In genomic region chr6:33212857-33213165, GRCh38 we compare ENCODE assay signal across 9 cellular contexts. TPM values are rescaled to one million over a fixed set of nuclear protein-coding genes. Genes with fewer than 3 reads are reported as not detected.
DNase-seq lines count a peak whose midpoint lies in the region; ATAC-seq and TF ChIP-seq lines count a peak whose summit lies in the region.
"Had no signal": no experiment of that assay in that cellular context is flagged by ENCODE, and none has a peak within 500 bp of the region (broad histone marks: within the 10 kb centered on the region; RNA-seq: fewer than 3 reads in every experiment).

No MANE protein-coding gene starts in this region.

- H3K4me3 ChIP-seq in BLaER1 treated with 17β-estradiol and CSF1 and Interleukin-3, amounts not matched to agents 10 nM and 100 nM: peak overlapping the region; percentile 46 to 69 (median 58)
- H3K4me3 ChIP-seq in OCI-LY3 (ENCODE audit: low read length) (peak overlapping the region; percentile 75), epithelial cell of proximal tubule (ENCODE audit: low read depth, low read length) (peak overlapping the region; percentile 54), osteoblast (ENCODE audit: insufficient read depth, low read length) (peak overlapping the region; percentile 76)

- H2AFZ ChIP-seq in OCI-LY3 (ENCODE audit: low read depth, low read length) (no peak overlapping the region), osteoblast (ENCODE audit: low read length) (no peak overlapping the region)

- H3K9me3 ChIP-seq in BLaER1 treated with 17β-estradiol and CSF1 and Interleukin-3, amounts not matched to agents 10 nM and 100 nM (replicated peaks in 1 of 11): no peaks in the 10 kb centered on the region
- H3K9me3 ChIP-seq in OCI-LY3 (ENCODE audit: insufficient read depth, low read length) (no peaks in the 10 kb centered on the region), osteoblast (ENCODE audit: low read depth, low read length) (no peaks in the 10 kb centered on the region)

- ATAC-seq in GM19328 (IDR thresholded peaks at IDR 0.05; ENCODE audit: unreplicated experiment): no peak
- no peak for ATAC-seq in esophagus mucosa
- no peak for ATAC-seq in GM21528 (IDR thresholded peaks at IDR 0.05; ENCODE audit: low FRiP score, unreplicated experiment)
- no peak for ATAC-seq in HG03108 (IDR thresholded peaks at IDR 0.05; ENCODE audit: unreplicated experiment)

- peak overlapping the region; percentile 54 to 80 (median 65); a peak in 21 of 22 replicates for H3K9ac ChIP-seq in BLaER1 treated with 17β-estradiol and CSF1 and Interleukin-3, amounts not matched to agents 10 nM and 100 nM
- peak overlapping the region; percentile 53; the same call in 1 of the 2 replicates for H3K9ac ChIP-seq in OCI-LY3 (ENCODE audit: low read length)

- H3K36me3 ChIP-seq in BLaER1 treated with 17β-estradiol and CSF1 and Interleukin-3, amounts not matched to agents 10 nM and 100 nM: peaks cover 10 to 29% (median 19%) of the 10 kb centered on the region in 11 experiments; a peak in 17 of 22 replicates
- peaks cover 3% of the 10 kb centered on the region for H3K36me3 ChIP-seq in OCI-LY3 (replicated peaks; ENCODE audit: low read depth, low read length)
- peaks cover 13% of the 10 kb centered on the region for H3K36me3 ChIP-seq in osteoblast (ENCODE audit: insufficient read depth, low read length)

- peaks cover 0 to 15% (median 0%) of the 10 kb centered on the region in 11 experiments; a peak in 2 of 22 replicates for H4K20me1 ChIP-seq in BLaER1 treated with 17β-estradiol and CSF1 and Interleukin-3, amounts not matched to agents 10 nM and 100 nM
- no peaks in the 10 kb centered on the region; the same call in 1 of the 2 replicates for H4K20me1 ChIP-seq in OCI-LY3 (ENCODE audit: insufficient read depth, low read length)
- H4K20me1 ChIP-seq in osteoblast (ENCODE audit: insufficient read depth, low read length): no peaks in the 10 kb centered on the region

- DNase-seq in epithelial cell of proximal tubule (ENCODE audit: low read depth) (no peak), osteoblast (ENCODE audit: insufficient read length, low spot score, missing footprints) (peak; percentile 91)
- DNase-seq: stimulated activated CD4-positive, alpha-beta T cell treated with anti-CD3 and anti-CD28 coated beads, Interleukin-4, amount 100 ng/mL, for 24 hours had no signal

- H3K27ac ChIP-seq in BLaER1 treated with 17β-estradiol and CSF1 and Interleukin-3, amounts not matched to agents 10 nM and 100 nM: peak overlapping the region in 3 of 11 experiments; percentile 14 to 30 (median 14); a peak in 3 of 22 replicates
- H3K27ac ChIP-seq in OCI-LY3 (ENCODE audit: low read length) (no peak overlapping the region), osteoblast (ENCODE audit: low read depth, low read length) (peak overlapping the region; percentile 18)

- H3K4me2 ChIP-seq in BLaER1 treated with 17β-estradiol and CSF1 and Interleukin-3, amounts not matched to agents 10 nM and 100 nM: peak overlapping the region; percentile 88 to 100 (median 98)
- H3K4me2 ChIP-seq in OCI-LY3 (ENCODE audit: low read length) (peak overlapping the region; percentile 86), osteoblast (ENCODE audit: insufficient read depth, low read length) (peak overlapping the region; percentile 82)

- no peak for TF ChIP-seq CTCF in OCI-LY3 (IDR thresholded peaks at IDR 0.05; ENCODE audit: low read depth, low read length)
- TF ChIP-seq CTCF in epithelial cell of proximal tubule (conservative IDR thresholded peaks at IDR 0.05; ENCODE audit: low read depth, low read length): no peak
- no peak for TF ChIP-seq CTCF in osteoblast (IDR thresholded peaks at IDR 0.05; ENCODE audit: extremely low read depth, low read depth, low read length)

- H3K27me3 ChIP-seq in BLaER1 treated with 17β-estradiol and CSF1 and Interleukin-3, amounts not matched to agents 10 nM and 100 nM: peaks cover 23 to 44% (median 38%) of the 10 kb centered on the region in 11 experiments
- H3K27me3 ChIP-seq in OCI-LY3 (ENCODE audit: low read depth, low read length): 0 out of 2 replicates have a peak, but pooled peaks cover 4% of the 10 kb centered on the region
- H3K27me3 ChIP-seq in osteoblast (ENCODE audit: insufficient read depth, low read length): no peaks in the 10 kb centered on the region

- H3K79me2 ChIP-seq in OCI-LY3 (ENCODE audit: low read length): no peaks in the 10 kb centered on the region
- H3K79me2 ChIP-seq in osteoblast (ENCODE audit: insufficient read depth, low read length): peaks cover 5% of the 10 kb centered on the region

- peaks cover 26 to 39% (median 33%) of the 10 kb centered on the region in 10 experiments for H3K4me1 ChIP-seq in BLaER1 treated with 17β-estradiol and CSF1 and Interleukin-3, amounts not matched to agents 10 nM and 100 nM
- H3K4me1 ChIP-seq in OCI-LY3 (ENCODE audit: low read length): peaks cover 19% of the 10 kb centered on the region
- H3K4me1 ChIP-seq in osteoblast (ENCODE audit: insufficient read depth, low read length): peaks cover 12% of the 10 kb centered on the region

RNA-seq across cellular contexts. Expression of gene RING1, which starts 4.5 kb away (rescaled TPM):
- total RNA-seq in epithelial cell of proximal tubule (11.3 and 17.2 TPM in 2 replicates), osteoblast (34.0 and 34.2 TPM in 2 replicates), esophagus mucosa (27.0 TPM)

RNA-seq across cellular contexts. Expression of gene HSD17B8, which starts 8.4 kb away (rescaled TPM):
- 16.3 and 16.9 TPM in 2 replicates for total RNA-seq in epithelial cell of proximal tubule
- 2.7 and 3.3 TPM in 2 replicates for total RNA-seq in osteoblast
- total RNA-seq in esophagus mucosa: 27.3 TPM

RNA-seq across cellular contexts. Expression of gene SLC39A7, which starts 12.1 kb away (rescaled TPM):
- total RNA-seq in epithelial cell of proximal tubule (70.8 and 97.8 TPM in 2 replicates), osteoblast (108 and 109 TPM in 2 replicates), esophagus mucosa (31.1 TPM)

RNA-seq across cellular contexts. Expression of gene RXRB, which starts 12.3 kb away (rescaled TPM):
- total RNA-seq in epithelial cell of proximal tubule: 15.0 and 15.1 TPM in 2 replicates
- 19.2 and 20.9 TPM in 2 replicates for total RNA-seq in osteoblast
- 19.6 TPM for total RNA-seq in esophagus mucosa

RNA-seq across cellular contexts. Expression of gene COL11A2, which starts 20.5 kb away (rescaled TPM):
- 0.06 and 0.07 TPM in 2 replicates for total RNA-seq in epithelial cell of proximal tubule
- 1.8 TPM in 2 replicates for total RNA-seq in osteoblast
- total RNA-seq in esophagus mucosa: 0.32 TPM
